ENCODE assay signal across 9 cellular contexts in the genomic region with DNA sequence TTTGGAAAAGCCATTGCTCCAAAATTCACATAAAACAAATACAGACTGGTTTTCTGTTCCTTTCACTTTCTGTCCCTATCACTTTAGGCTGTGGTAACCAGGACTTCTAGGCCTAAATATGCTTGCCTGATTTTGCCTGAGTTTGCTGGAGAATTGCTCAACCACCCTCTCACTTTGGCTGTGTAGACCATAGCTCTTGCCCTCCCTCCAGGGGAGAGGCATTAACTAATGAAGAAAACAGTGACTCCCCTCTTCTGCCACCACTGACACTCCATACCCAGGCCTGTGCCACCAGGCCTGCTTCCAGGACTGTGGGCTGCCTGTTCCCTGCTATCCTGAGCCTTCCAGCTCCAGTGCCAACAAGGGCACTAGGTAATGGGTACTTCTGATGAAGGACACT.
DNase-seq lines count a peak whose midpoint lies in the region; ATAC-seq and TF ChIP-seq lines count a peak whose summit lies in the region.
"Had no signal": no experiment of that assay in that cellular context is flagged by ENCODE, and none has a peak within 500 bp of the region (broad histone marks: within the 10 kb centered on the region; RNA-seq: fewer than 3 reads in every experiment).

No MANE protein-coding gene starts in this region.

- peak overlapping the region; percentile 100 for H3K27ac ChIP-seq in Panc1 (ENCODE audit: low read length)
- peak overlapping the region; percentile 60 to 70 for H3K27ac ChIP-seq in esophagus (ENCODE audit: low read depth in 2 of 2, low read length in 1 of 2)

- H3K4me1 ChIP-seq in Panc1 (ENCODE audit: control insufficient read depth, insufficient read depth, low read length) = peaks cover 68% of the 10 kb centered on the region
- peaks cover 0 to 15% of the 10 kb centered on the region in 2 donors for H3K4me1 ChIP-seq in esophagus (ENCODE audit: control insufficient read depth in 2 of 2, insufficient read depth in 2 of 2, low read length in 1 of 2)

- ATAC-seq in Panc1 (no peak), sciatic nerve (no peak), GM21390 (IDR thresholded peaks at IDR 0.05; ENCODE audit: unreplicated experiment) (no peak), GM21717 (IDR thresholded peaks at IDR 0.05; ENCODE audit: unreplicated experiment) (no peak), HG02763 (IDR thresholded peaks at IDR 0.05; ENCODE audit: unreplicated experiment) (no peak)

- TF ChIP-seq CTCF in GM12865 (IDR thresholded peaks at IDR 0.05; ENCODE audit: insufficient read depth, low read depth, low read length, missing control alignments) (no peak), Panc1 (IDR thresholded peaks at IDR 0.05) (no peak)

- POLR2A ChIA-PET in Panc1 (lab: Charles Lee) = interaction anchor here (0.8 to 1.3 kb wide), 3 partner anchors 10 to 105 kb away, joined by 4 to 7 read pairs (median 5); no protein-coding TSS in a partner anchor

- H3K36me3 ChIP-seq in Panc1 (ENCODE audit: control insufficient read depth, insufficient read depth, low read length) = no peaks in the 10 kb centered on the region
- H3K36me3 ChIP-seq in esophagus (ENCODE audit: control insufficient read depth in 2 of 2, insufficient read depth in 2 of 2, low read length in 1 of 2) = no peaks in the 10 kb centered on the region

- H3K9me3 ChIP-seq in Panc1 (ENCODE audit: control insufficient read depth, insufficient read depth, low read depth, low read length) = no peaks in the 10 kb centered on the region
- H3K9me3 ChIP-seq in esophagus (ENCODE audit: control insufficient read depth in 2 of 2, insufficient read depth in 1 of 2, low read depth in 1 of 2, low read length in 1 of 2) = no peaks in the 10 kb centered on the region

- CTCF ChIA-PET in Panc1 (lab: Charles Lee) = interaction anchor here (1.0 kb wide), 1 partner anchor 128 kb away, joined by 8 read pairs; no protein-coding TSS in a partner anchor

- H3K27me3 ChIP-seq in Panc1 (ENCODE audit: control insufficient read depth, insufficient read depth, low read length) (no peaks in the 10 kb centered on the region), esophagus (ENCODE audit: control insufficient read depth in 1 of 2, insufficient read depth in 2 of 2, low read length in 2 of 2) (no peaks in the 10 kb centered on the region)

- intact Hi-C loops in Panc1 (cut with micrococcal nuclease; ENCODE audit: unreplicated experiment) (no loop called here), sciatic nerve (cut with DNase I) (no loop called here)

- BruUV-seq in Panc1 (replicated peaks; lab: Mats Ljungman, UMichigan) = no TSS peak

- DNase-seq in GM12865 (ENCODE audit: low read depth) = peak; percentile 22
- no peak for DNase-seq in Panc1 (ENCODE audit: low read depth, low spot score)
- DNase-seq in sciatic nerve (ENCODE audit: low spot score) = peak; percentile 31
- DNase-seq in NCI-H1092 treated with DMSO at 0.1 percent for 48 hours (lab: John Stamatoyannopoulos, UW) = no peak
- DNase-seq: NCI-H1436 had no signal

- H3K4me3 ChIP-seq in GM12865 (ENCODE audit: low read depth, low read length) = no peak overlapping the region
- no peak overlapping the region for H3K4me3 ChIP-seq in Panc1 (ENCODE audit: low read depth in 2 of 2, low read length in 2 of 2)
- no peak overlapping the region for H3K4me3 ChIP-seq in esophagus (ENCODE audit: low read depth in 1 of 2, low read length in 2 of 2)

- in situ Hi-C loops in Panc1 (cut with HindIII; ENCODE audit: low pct_unique_long_range_greater_than_20kb, low sequenced_read_pairs) = loop anchor here (25.0 kb wide), 1 partner anchor 353 kb away; the partner anchor contains the start of gene IRF2BP2

Comparison
In these comparisons a context has a peak if more than half of its experiments do, and no peak if none do; other contexts are left out.
1. DNase-seq: peak in GM12865 (single experiment) and sciatic nerve (single experiment); none in Panc1 (single experiment) and NCI-H1092 treated with DMSO at 0.1 percent for 48 hours (single experiment).